Comparison of ENCODE assay signal across 23 cellular contexts in genomic region chr4:158801677-158802076, GRCh38.
"Had no signal": no experiment of that assay in that cellular context is flagged by ENCODE, and none has a peak within 500 bp of the region (broad histone marks: within the 10 kb centered on the region; RNA-seq: fewer than 3 reads in every experiment).

No MANE protein-coding gene starts in this region.

- H3K4me3 Mint-ChIP-seq: activated naive CD4-positive, alpha-beta T cell treated with anti-CD3 and anti-CD28 coated beads for 36 hours; activated naive CD8-positive, alpha-beta T cell treated with anti-CD3 and anti-CD28 coated beads for 36 hours; brain; nephron; stimulated activated naive B cell treated with anti-CD40 and anti-IgM and Interleukin-4, amounts not matched to agents 10 μg/mL and 1 μg/mL and 100 μg/mL, for 72 hours; T-helper 1 cell treated with Interleukin-12 subunit alpha and Interleukin-12 subunit beta and Interleukin-4 antibody, amounts not matched to agents 30 μg/mL and 1 μg/mL, for 36 hours had no signal

- H3K36me3 ChIP-seq: ascending aorta, stomach, suprapubic skin, tibial artery had no signal

- ATAC-seq: foreskin keratinocyte; stimulated activated naive B cell treated with anti-CD40 and anti-IgM and Interleukin-4, amounts not matched to agents 10 μg/mL and 1 μg/mL and 100 μg/mL, for 72 hours had no signal

- DNase-seq: activated CD4-positive, alpha-beta T cell treated with anti-CD3 and anti-CD28 coated beads for 4 hours; activated CD4-positive, alpha-beta T cell treated with anti-CD3 and anti-CD28 coated beads, Interleukin-2, amount 50 U/mL, for 4 hours; activated CD8-positive, alpha-beta memory T cell treated with anti-CD3 and anti-CD28 coated beads for 24 hours; activated effector memory CD4-positive, alpha-beta T cell treated with Interleukin-2 at 50 U/mL for 16 hours; activated naive CD4-positive, alpha-beta T cell treated with anti-CD3 and anti-CD28 coated beads for 36 hours; activated naive CD8-positive, alpha-beta T cell treated with anti-CD3 and anti-CD28 coated beads for 36 hours; central memory CD4-positive, alpha-beta T cell; foreskin keratinocyte; hippocampal formation; stimulated activated CD4-positive, alpha-beta T cell treated with anti-CD3 and anti-CD28 coated beads, Interleukin-15, amount 100 ng/mL, for 24 hours; stimulated activated CD4-positive, alpha-beta T cell treated with anti-CD3 and anti-CD28 coated beads, Interleukin-2, amount 100 ng/mL, for 24 hours; stimulated activated naive B cell treated with anti-CD40 and anti-IgM and Interleukin-4, amounts not matched to agents 10 μg/mL and 1 μg/mL and 100 μg/mL, for 72 hours; stomach; SW 1271; T-helper 9 cell; tibial artery had no signal

- H3K4me3 ChIP-seq: ascending aorta, lung, stomach, suprapubic skin, tibial artery had no signal

- H3K27me3 ChIP-seq: ascending aorta, foreskin keratinocyte, stomach, suprapubic skin, tibial artery had no signal

- H3K9me3 ChIP-seq: ascending aorta, stomach, suprapubic skin, tibial artery had no signal

- H3K4me1 Mint-ChIP-seq: stimulated activated naive B cell treated with anti-CD40 and anti-IgM and Interleukin-4, amounts not matched to agents 10 μg/mL and 1 μg/mL and 100 μg/mL, for 72 hours had no signal

- H3K9me3 Mint-ChIP-seq: activated naive CD4-positive, alpha-beta T cell treated with anti-CD3 and anti-CD28 coated beads for 36 hours; activated naive CD8-positive, alpha-beta T cell treated with anti-CD3 and anti-CD28 coated beads for 36 hours; brain; nephron; stimulated activated naive B cell treated with anti-CD40 and anti-IgM and Interleukin-4, amounts not matched to agents 10 μg/mL and 1 μg/mL and 100 μg/mL, for 72 hours; T-helper 1 cell treated with Interleukin-12 subunit alpha and Interleukin-12 subunit beta and Interleukin-4 antibody, amounts not matched to agents 30 μg/mL and 1 μg/mL, for 36 hours had no signal

- H3K36me3 Mint-ChIP-seq: activated naive CD8-positive, alpha-beta T cell treated with anti-CD3 and anti-CD28 coated beads for 36 hours; brain; stimulated activated naive B cell treated with anti-CD40 and anti-IgM and Interleukin-4, amounts not matched to agents 10 μg/mL and 1 μg/mL and 100 μg/mL, for 72 hours had no signal

- H3K27ac ChIP-seq: ascending aorta, foreskin keratinocyte, stomach, suprapubic skin, tibial artery, VCaP had no signal

- H3K27ac Mint-ChIP-seq: activated naive CD4-positive, alpha-beta T cell treated with anti-CD3 and anti-CD28 coated beads for 36 hours; stimulated activated naive B cell treated with anti-CD40 and anti-IgM and Interleukin-4, amounts not matched to agents 10 μg/mL and 1 μg/mL and 100 μg/mL, for 72 hours; T-helper 1 cell treated with Interleukin-12 subunit alpha and Interleukin-12 subunit beta and Interleukin-4 antibody, amounts not matched to agents 30 μg/mL and 1 μg/mL, for 36 hours had no signal

- H3K27me3 Mint-ChIP-seq: activated naive CD8-positive, alpha-beta T cell treated with anti-CD3 and anti-CD28 coated beads for 36 hours; brain had no signal
